8 cellular contexts compared by ENCODE assay signal in the genomic region with DNA sequence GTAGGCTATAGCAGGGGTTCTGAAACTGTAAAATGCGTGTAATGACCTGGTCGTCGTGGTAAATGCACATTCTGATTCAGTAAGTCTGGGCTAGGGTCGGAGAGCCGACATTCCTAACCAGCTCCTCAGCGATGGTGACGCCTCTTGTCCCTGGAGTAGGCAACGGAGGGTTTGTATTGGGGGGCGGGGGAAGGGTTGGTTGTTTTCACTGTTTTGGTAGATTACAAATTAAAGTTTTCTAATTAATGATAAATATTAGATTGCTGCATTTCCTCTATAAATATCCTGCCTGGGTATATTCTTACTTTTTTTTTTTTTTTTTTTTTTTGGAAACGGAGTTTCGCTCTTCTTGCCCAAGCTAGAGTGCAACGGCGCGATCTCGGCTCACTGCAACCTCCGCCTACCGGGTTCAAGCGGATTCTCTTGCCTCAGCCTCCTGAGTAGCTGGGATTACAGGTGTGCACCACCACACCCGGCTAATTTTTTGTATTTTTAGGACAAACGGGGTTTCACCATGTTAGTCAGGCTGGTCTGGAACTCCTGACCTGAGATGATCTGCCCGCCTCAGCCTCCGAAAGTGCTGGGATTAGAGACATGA.
A peak's percentile ranks its signal among the peaks of the same experiment; 100 is the strongest.
DNase-seq lines count a peak whose midpoint lies in the region; ATAC-seq and TF ChIP-seq lines count a peak whose summit lies in the region.

No MANE protein-coding gene starts in this region.

- no peaks in the 10 kb centered on the region for H3K27me3 ChIP-seq in brain microvascular endothelial cell (replicated peaks)
- H3K27me3 ChIP-seq in muscle layer of colon (ENCODE audit: control insufficient read depth in 1 of 2, insufficient read depth in 2 of 2, low read length in 2 of 2): no peaks in the 10 kb centered on the region
- H3K27me3 ChIP-seq in MM.1S (replicated peaks; ENCODE audit: insufficient read depth, low read length): no peaks in the 10 kb centered on the region

- peak overlapping the region; percentile 58 for H3K4me3 ChIP-seq in GM12864 (ENCODE audit: low read depth, low read length)
- peak overlapping the region; percentile 73 for H3K4me3 ChIP-seq in brain microvascular endothelial cell (ENCODE audit: low read depth, low read length)
- H3K4me3 ChIP-seq in muscle layer of colon (ENCODE audit: low read depth in 1 of 2, low read length in 2 of 2): peak overlapping the region; percentile 71 to 83
- no peak overlapping the region for H3K4me3 ChIP-seq in MM.1S (ENCODE audit: low read length)

- in situ Hi-C loops in brain microvascular endothelial cell (cut with HindIII; ENCODE audit: low pct_ligation_motif_present, low sequenced_read_pairs): no loop called here

- H3K27ac ChIP-seq in brain microvascular endothelial cell (peak overlapping the region; percentile 47), muscle layer of colon (ENCODE audit: low read depth, low read length) (peak overlapping the region; percentile 76), MM.1S (ENCODE audit: low read length) (no peak overlapping the region)

- no peaks in the 10 kb centered on the region for H3K79me2 ChIP-seq in MM.1S (ENCODE audit: low read length)

- no peak for DNase-seq in GM12864 (ENCODE audit: low read depth)
- DNase-seq in brain microvascular endothelial cell: no peak
- no peak for DNase-seq in NCI-H524 (lab: John Stamatoyannopoulos, UW)
- no peak for DNase-seq in NCI-H226
- no peak for DNase-seq in MM.1S

- no peaks in the 10 kb centered on the region; the same call in 1 of the 2 replicates for H3F3A ChIP-seq in MM.1S (ENCODE audit: insufficient read depth, low read length)

- H3K9ac ChIP-seq in muscle layer of colon (ENCODE audit: low read length): no peak overlapping the region
- H3K9ac ChIP-seq in MM.1S (ENCODE audit: low read length): no peak overlapping the region

- H3K9me3 ChIP-seq in muscle layer of colon (ENCODE audit: low read length) (no peaks in the 10 kb centered on the region), MM.1S (replicated peaks; ENCODE audit: insufficient read depth, low read length) (no peaks in the 10 kb centered on the region)

- TF ChIP-seq CTCF in GM12864 (IDR thresholded peaks at IDR 0.05; ENCODE audit: low read depth, low read length, missing control alignments) (no peak), brain microvascular endothelial cell (IDR thresholded peaks at IDR 0.05; ENCODE audit: low read depth, low read length, missing control alignments) (no peak), MM.1S (IDR thresholded peaks at IDR 0.05; ENCODE audit: low read length) (no peak)

- no peaks in the 10 kb centered on the region for H3K9me2 ChIP-seq in MM.1S (replicated peaks; ENCODE audit: insufficient read depth, low read length)

- peak; percentile 14 for ATAC-seq in HG02840 (IDR thresholded peaks at IDR 0.05; ENCODE audit: low FRiP score, unreplicated experiment)
- no peak for ATAC-seq in GM18867 (IDR thresholded peaks at IDR 0.05; ENCODE audit: unreplicated experiment)

- H3K4me1 ChIP-seq in muscle layer of colon (ENCODE audit: insufficient read depth, low read length) (peaks cover 12% of the 10 kb centered on the region), MM.1S (ENCODE audit: low read length) (0 out of 2 replicates have a peak, but pooled peaks cover 4% of the 10 kb centered on the region)

- H2AFZ ChIP-seq in MM.1S (ENCODE audit: low read length): no peak overlapping the region

- no peaks in the 10 kb centered on the region for H3K36me3 ChIP-seq in brain microvascular endothelial cell (replicated peaks)
- H3K36me3 ChIP-seq in muscle layer of colon (ENCODE audit: insufficient read depth, low read length): no peaks in the 10 kb centered on the region
- H3K36me3 ChIP-seq in MM.1S (replicated peaks; ENCODE audit: insufficient read depth, low read length): no peaks in the 10 kb centered on the region

- H4K20me1 ChIP-seq in MM.1S (ENCODE audit: insufficient read depth, low read length): no peaks in the 10 kb centered on the region

- H3K4me2 ChIP-seq in MM.1S (ENCODE audit: low read depth, low read length): no peak overlapping the region
